In the genomic region with DNA sequence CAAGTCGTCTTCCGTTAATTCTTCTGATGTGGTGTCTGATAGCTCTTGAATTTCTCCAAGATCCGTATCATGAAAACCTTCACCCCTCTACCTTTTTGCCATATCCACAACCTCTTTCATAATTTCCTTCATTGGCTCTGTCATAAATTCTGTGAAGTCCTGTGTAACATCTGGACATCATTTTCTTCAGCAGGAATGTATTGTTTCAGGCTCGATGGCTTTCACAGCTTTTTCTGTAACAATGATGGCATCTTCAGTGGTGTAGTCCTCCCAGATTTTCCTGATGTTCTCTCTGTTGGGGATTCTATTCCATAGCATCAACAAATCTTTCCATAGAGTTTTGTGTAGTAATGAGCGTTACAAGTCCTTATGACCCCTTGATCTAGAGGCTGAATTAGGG, we compare ENCODE assay signal across 19 cellular contexts.
A peak's percentile ranks its signal among the peaks of the same experiment; 100 is the strongest.
DNase-seq lines count a peak whose midpoint lies in the region; ATAC-seq and TF ChIP-seq lines count a peak whose summit lies in the region.
"Had no signal": no experiment of that assay in that cellular context is flagged by ENCODE, and none has a peak within 500 bp of the region (broad histone marks: within the 10 kb centered on the region; RNA-seq: fewer than 3 reads in every experiment).

No MANE protein-coding gene starts in this region.

- CTCF ChIA-PET in activated naive CD4-positive, alpha-beta T cell treated with anti-CD3 and anti-CD28 coated beads, Interleukin-2, amount 10 ng/mL, durations not matched to agents 7 days and 5 days (lab: Charles Lee), result no interaction called here
- CTCF ChIA-PET in CD8-positive, alpha-beta T cell (lab: Charles Lee), result interaction anchor here (1.2 to 1.6 kb wide), 3 partner anchors 9 to 16 kb away, joined by 3 to 4 read pairs (median 3); no protein-coding TSS in a partner anchor

- H3K4me3 Mint-ChIP-seq in activated naive CD4-positive, alpha-beta T cell treated with anti-CD3 and anti-CD28 coated beads, Interleukin-2, amount 10 ng/mL, durations not matched to agents 7 days and 5 days, result no peak overlapping the region
- no peak overlapping the region for H3K4me3 Mint-ChIP-seq in CD8-positive, alpha-beta T cell
- peak overlapping the region; percentile 73 for H3K4me3 Mint-ChIP-seq in endothelial cell (ENCODE audit: unreplicated experiment)

- no peak overlapping the region for H3K27ac ChIP-seq in CD8-positive, alpha-beta T cell (ENCODE audit: low read depth, low read length)
- peak overlapping the region; percentile 5 to 27 (median 16) for H3K27ac ChIP-seq in gastrocnemius medialis

- TF ChIP-seq POLR2A in gastrocnemius medialis (IDR thresholded peaks at IDR 0.05), result no peak

- no peak for ATAC-seq in activated naive CD4-positive, alpha-beta T cell treated with anti-CD3 and anti-CD28 coated beads, Interleukin-2, amount 50 U/mL, for 72 hours
- ATAC-seq in CD8-positive, alpha-beta T cell, result no peak
- ATAC-seq in gastrocnemius medialis (no peak), HG02852 (IDR thresholded peaks at IDR 0.05; ENCODE audit: unreplicated experiment) (no peak)
- ATAC-seq: GM12878, Panc1, Right ventricle myocardium inferior had no signal

- H3K4me3 ChIP-seq in CD8-positive, alpha-beta T cell (ENCODE audit: low read depth, low read length), result no peak overlapping the region
- H3K4me3 ChIP-seq in gastrocnemius medialis, result no peak overlapping the region
- H3K4me3 ChIP-seq: GM12878, MG63 had no signal

- H3K27me3 Mint-ChIP-seq in activated naive CD4-positive, alpha-beta T cell treated with anti-CD3 and anti-CD28 coated beads, Interleukin-2, amount 10 ng/mL, durations not matched to agents 7 days and 5 days, result no peaks in the 10 kb centered on the region
- H3K27me3 Mint-ChIP-seq in CD8-positive, alpha-beta T cell (ENCODE audit: low read depth), result no peaks in the 10 kb centered on the region
- peaks cover 47% of the 10 kb centered on the region for H3K27me3 Mint-ChIP-seq in endothelial cell (ENCODE audit: unreplicated experiment)
- H3K27me3 Mint-ChIP-seq: CD4-positive, alpha-beta memory T cell had no signal

- H3K36me3 ChIP-seq in CD8-positive, alpha-beta T cell (ENCODE audit: insufficient read depth, low read length), result peaks cover 19% of the 10 kb centered on the region
- no peaks in the 10 kb centered on the region for H3K36me3 ChIP-seq in gastrocnemius medialis

- peaks cover 50% of the 10 kb centered on the region for H3K4me1 ChIP-seq in CD8-positive, alpha-beta T cell (ENCODE audit: insufficient read depth, low read length)
- H3K4me1 ChIP-seq in gastrocnemius medialis, result peaks cover 54 to 63% of the 10 kb centered on the region in 2 donors

- in situ Hi-C loops in gastrocnemius medialis (cut with MboI; ENCODE audit: low sequenced_read_pairs in 4 of 4), result no loop called here

- H3K36me3 Mint-ChIP-seq in activated naive CD4-positive, alpha-beta T cell treated with anti-CD3 and anti-CD28 coated beads, Interleukin-2, amount 10 ng/mL, durations not matched to agents 7 days and 5 days, result peaks cover 48% of the 10 kb centered on the region
- H3K36me3 Mint-ChIP-seq in activated naive CD4-positive, alpha-beta T cell treated with anti-CD3 and anti-CD28 coated beads, Interleukin-2, amount 50 U/mL, for 72 hours, result peaks cover 4 to 25% of the 10 kb centered on the region in 2 donors
- peaks cover 36% of the 10 kb centered on the region for H3K36me3 Mint-ChIP-seq in CD8-positive, alpha-beta T cell
- H3K36me3 Mint-ChIP-seq in endothelial cell (ENCODE audit: low read depth, unreplicated experiment), result peaks cover 59% of the 10 kb centered on the region

- H3K4me1 Mint-ChIP-seq in activated naive CD4-positive, alpha-beta T cell treated with anti-CD3 and anti-CD28 coated beads, Interleukin-2, amount 10 ng/mL, durations not matched to agents 7 days and 5 days, result peaks cover 61% of the 10 kb centered on the region
- peaks cover 81% of the 10 kb centered on the region for H3K4me1 Mint-ChIP-seq in CD8-positive, alpha-beta T cell (ENCODE audit: low read depth)
- H3K4me1 Mint-ChIP-seq in endothelial cell (ENCODE audit: unreplicated experiment), result peaks cover 87% of the 10 kb centered on the region

- peak overlapping the region; percentile 31 for H3K27ac Mint-ChIP-seq in activated naive CD4-positive, alpha-beta T cell treated with anti-CD3 and anti-CD28 coated beads, Interleukin-2, amount 10 ng/mL, durations not matched to agents 7 days and 5 days
- H3K27ac Mint-ChIP-seq in activated naive CD4-positive, alpha-beta T cell treated with anti-CD3 and anti-CD28 coated beads, Interleukin-2, amount 50 U/mL, for 72 hours, result peak overlapping the region in 1 of 2 donors; percentile 47
- H3K27ac Mint-ChIP-seq in CD8-positive, alpha-beta T cell, result peak overlapping the region; percentile 37
- peak overlapping the region; percentile 50 for H3K27ac Mint-ChIP-seq in endothelial cell (ENCODE audit: unreplicated experiment)

- TF ChIP-seq CTCF in CD8-positive, alpha-beta T cell (IDR thresholded peaks at IDR 0.05), result no peak
- no peak for TF ChIP-seq CTCF in endothelial cell (IDR thresholded peaks at IDR 0.05; ENCODE audit: unreplicated experiment)
- no peak for TF ChIP-seq CTCF in gastrocnemius medialis (IDR thresholded peaks at IDR 0.05 in 4 of 5, conservative IDR thresholded peaks at IDR 0.05 in 1 of 5)

- POLR2A ChIA-PET in CD8-positive, alpha-beta T cell (lab: Charles Lee), result interaction anchor here (1.3 kb wide), 1 partner anchor 49 kb away, joined by 3 read pairs; no protein-coding TSS in a partner anchor

- H3K9me3 ChIP-seq in CD8-positive, alpha-beta T cell (ENCODE audit: low read length), result no peaks in the 10 kb centered on the region
- no peaks in the 10 kb centered on the region for H3K9me3 ChIP-seq in gastrocnemius medialis
- H3K9me3 ChIP-seq: MG63 had no signal

- intact Hi-C loops in CD8-positive, alpha-beta T cell (cut with DNase I, micrococcal nuclease), result no loop called here
- intact Hi-C loops in gastrocnemius medialis (cut with DNase I; ENCODE audit: low total_unique reads), result loop anchor here (10.0 kb wide), 1 partner anchor 84 kb away; no protein-coding TSS in a partner anchor

- no peaks in the 10 kb centered on the region for H3K9me3 Mint-ChIP-seq in activated naive CD4-positive, alpha-beta T cell treated with anti-CD3 and anti-CD28 coated beads, Interleukin-2, amount 10 ng/mL, durations not matched to agents 7 days and 5 days
- H3K9me3 Mint-ChIP-seq in activated naive CD4-positive, alpha-beta T cell treated with anti-CD3 and anti-CD28 coated beads, Interleukin-2, amount 50 U/mL, for 72 hours, result peaks cover 0 to 5% of the 10 kb centered on the region in 2 donors
- H3K9me3 Mint-ChIP-seq in CD8-positive, alpha-beta T cell, result no peaks in the 10 kb centered on the region
- peaks cover 4% of the 10 kb centered on the region for H3K9me3 Mint-ChIP-seq in endothelial cell (ENCODE audit: unreplicated experiment)
- H3K9me3 Mint-ChIP-seq: CD4-positive, alpha-beta memory T cell had no signal

- no peak for DNase-seq in activated naive CD4-positive, alpha-beta T cell treated with anti-CD3 and anti-CD28 coated beads, Interleukin-2, amount 10 ng/mL, durations not matched to agents 7 days and 5 days
- no peak for DNase-seq in activated naive CD4-positive, alpha-beta T cell treated with anti-CD3 and anti-CD28 coated beads, Interleukin-2, amount 50 U/mL, for 72 hours (ENCODE audit: low spot score in 2 of 2)
- DNase-seq in CD8-positive, alpha-beta T cell, result no peak
- DNase-seq in endothelial cell (ENCODE audit: low spot score) (no peak), gastrocnemius medialis (no peak), GDM1 (lab: John Stamatoyannopoulos, UW) (no peak), hepatic stellate cell (ENCODE audit: low spot score) (no peak)
- DNase-seq: 8988T; CD4-positive, alpha-beta memory T cell; DMS 273 treated with DMSO at 0.1 percent for 48 hours; H7; MG63; NCI-H1092 treated with DMSO at 0.1 percent for 48 hours; NCI-H1694 treated with DMSO at 0.1 percent for 48 hours; NCI-H2171 had no signal

- H3K27me3 ChIP-seq in CD8-positive, alpha-beta T cell (ENCODE audit: insufficient read depth, low read length), result no peaks in the 10 kb centered on the region
- no peaks in the 10 kb centered on the region for H3K27me3 ChIP-seq in gastrocnemius medialis
- H3K27me3 ChIP-seq: MG63 had no signal
